1 cellular context compared by ENCODE assay signal in the genomic region with DNA sequence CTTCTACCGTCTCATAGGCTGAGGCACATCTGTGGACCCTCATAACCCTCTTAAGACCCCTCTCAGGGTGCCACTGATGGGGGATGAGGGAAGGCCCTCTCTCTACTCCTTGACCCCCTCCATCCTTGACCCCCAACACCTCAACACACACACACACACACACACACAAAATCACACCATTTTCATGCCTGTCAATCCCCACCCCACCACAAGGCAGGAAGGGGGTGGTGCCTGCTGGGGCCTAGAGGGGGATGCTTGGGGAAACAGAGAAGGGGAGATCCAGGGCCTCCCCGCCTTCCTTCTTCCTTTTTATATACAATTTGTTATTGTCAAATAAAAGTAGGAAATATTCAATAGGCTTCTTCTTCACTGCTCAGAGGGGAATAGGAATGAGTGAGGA.
TF ChIP-seq lines count a peak whose summit lies in the region.

No MANE protein-coding gene starts in this region.

TF ChIP-seq in K562, 482 proteins besides CTCF, POLR2A, EP300 and RAD21:
- TF ChIP-seq PKNOX1 (IDR thresholded peaks at IDR 0.05) (peak; percentile 17; the same call in 1 of the 2 replicates), MTA1 (IDR thresholded peaks at IDR 0.05; ENCODE audit: borderline replicate concordance) (no peak), ZFP30 (CRISPR knock-in tag; IDR thresholded peaks at IDR 0.05; ENCODE audit: borderline replicate concordance) (no peak), FUS (optimal IDR thresholded peaks at IDR 0.05; ENCODE audit: low read depth, low read length) (no peak)
